1 cellular context compared by ENCODE assay signal in the genomic region with DNA sequence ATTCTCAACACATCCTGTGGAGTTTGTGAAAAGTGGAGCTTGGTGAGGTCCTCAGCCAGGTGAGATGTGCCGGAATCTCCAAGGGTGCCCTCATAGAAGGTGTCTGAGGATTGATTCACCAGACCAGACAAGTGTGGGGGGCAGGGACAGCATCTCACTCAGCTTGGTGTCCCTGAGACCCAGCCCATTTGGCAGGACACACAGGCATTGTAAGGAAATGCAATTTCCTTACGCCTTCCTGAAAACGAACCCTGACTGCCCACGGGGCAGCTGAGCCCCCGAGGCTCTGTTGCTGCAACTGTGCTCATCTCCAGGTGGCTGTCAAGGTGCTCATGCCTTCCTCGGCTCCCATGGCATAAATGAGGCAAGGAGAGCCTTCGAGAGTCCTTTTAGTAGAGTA.
TF ChIP-seq lines count a peak whose summit lies in the region.

No MANE protein-coding gene starts in this region.

TF ChIP-seq in H1, 55 proteins besides CTCF, POLR2A, EP300 and RAD21 (continued from another document):
- TF ChIP-seq, protein P1, sequence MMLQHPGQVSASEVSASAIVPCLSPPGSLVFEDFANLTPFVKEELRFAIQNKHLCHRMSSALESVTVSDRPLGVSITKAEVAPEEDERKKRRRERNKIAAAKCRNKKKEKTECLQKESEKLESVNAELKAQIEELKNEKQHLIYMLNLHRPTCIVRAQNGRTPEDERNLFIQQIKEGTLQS (IDR thresholded peaks at IDR 0.05; ENCODE audit: insufficient read depth, low read depth, low read length) = no peak
- no peak for TF ChIP-seq CREB1 (IDR thresholded peaks at IDR 0.05)
- TF ChIP-seq POLR2AphosphoS5 (IDR thresholded peaks at IDR 0.05; ENCODE audit: low read depth, low read length) = no peak
- no peak for TF ChIP-seq TBP (IDR thresholded peaks at IDR 0.05; ENCODE audit: low read depth, low read length)
- no peak for TF ChIP-seq ZNF274 (IDR thresholded peaks at IDR 0.05; ENCODE audit: borderline replicate concordance, extremely low read depth, low read length)
- no peak for TF ChIP-seq SIX5 (IDR thresholded peaks at IDR 0.05; ENCODE audit: low read depth, low read length)
- no peak for TF ChIP-seq KDM5A (IDR thresholded peaks at IDR 0.05; ENCODE audit: low read length)
- no peak for TF ChIP-seq NRF1 (IDR thresholded peaks at IDR 0.05; ENCODE audit: low read depth, low read length)
- TF ChIP-seq POU5F1 (IDR thresholded peaks at IDR 0.05; ENCODE audit: low read depth, low read length) = no peak
- TF ChIP-seq SRF (IDR thresholded peaks at IDR 0.05; ENCODE audit: low read depth, low read length) = no peak
